ENCODE assay signal across 8 cellular contexts in genomic region chr15:78859971-78860733, GRCh38. TPM values are rescaled to one million over a fixed set of nuclear protein-coding genes. Genes with fewer than 3 reads are reported as not detected.
A peak's percentile ranks its signal among the peaks of the same experiment; 100 is the strongest.
DNase-seq lines count a peak whose midpoint lies in the region; ATAC-seq and TF ChIP-seq lines count a peak whose summit lies in the region.

No MANE protein-coding gene starts in this region.

- no peaks in the 10 kb centered on the region for H3K27me3 ChIP-seq in NT2/D1 (ENCODE audit: insufficient read depth, insufficient read length)
- H3K27me3 ChIP-seq in mucosa of rectum (ENCODE audit: control insufficient read depth in 2 of 2, insufficient read depth in 2 of 2, low read length in 2 of 2): no peaks in the 10 kb centered on the region

- TF ChIP-seq CTCF in epithelial cell of proximal tubule (conservative IDR thresholded peaks at IDR 0.05; ENCODE audit: low read depth, low read length): peak; percentile 60

- H3K36me3 ChIP-seq in NT2/D1 (ENCODE audit: insufficient read depth, insufficient read length, low read length): no peaks in the 10 kb centered on the region
- H3K36me3 ChIP-seq in mucosa of rectum (ENCODE audit: control insufficient read depth in 2 of 2, insufficient read depth in 2 of 2, low read length in 2 of 2): no peaks in the 10 kb centered on the region

- H3K4me3 ChIP-seq in NT2/D1 (ENCODE audit: insufficient read length, low read depth): peak overlapping the region; percentile 54
- peak overlapping the region; percentile 71 for H3K4me3 ChIP-seq in epithelial cell of proximal tubule (ENCODE audit: low read depth, low read length)
- peak overlapping the region; percentile 71 to 78 for H3K4me3 ChIP-seq in mucosa of rectum (ENCODE audit: low read length in 2 of 2)

- peak overlapping the region in 1 of 2 donors; percentile 32 for H3K27ac ChIP-seq in mucosa of rectum (ENCODE audit: low read depth in 2 of 2, low read length in 2 of 2)

- H3K4me1 ChIP-seq in NT2/D1 (ENCODE audit: insufficient read depth, insufficient read length) (no peaks in the 10 kb centered on the region), mucosa of rectum (ENCODE audit: control insufficient read depth in 2 of 2, insufficient read depth in 2 of 2, low read length in 2 of 2) (no peaks in the 10 kb centered on the region)

- peak; percentile 82 for ATAC-seq in GM18909 (IDR thresholded peaks at IDR 0.05; ENCODE audit: poor library complexity, unreplicated experiment)
- peak; percentile 69 for ATAC-seq in HG03565 (IDR thresholded peaks at IDR 0.05; ENCODE audit: unreplicated experiment)

- peak; percentile 72 for DNase-seq in AG08395 (ENCODE audit: low spot score)
- DNase-seq in NT2/D1 (ENCODE audit: low read depth, low spot score): peak; percentile 81
- DNase-seq in activated T-cell treated with anti-CD3 and anti-CD28 coated beads for 24 hours (ENCODE audit: low read depth): peak; percentile 66
- DNase-seq in epithelial cell of proximal tubule (ENCODE audit: low read depth): no peak
- DNase-seq in stimulated activated CD8-positive, alpha-beta memory T cell treated with anti-CD3 and anti-CD28 coated beads, Interleukin-4, amount 100 ng/mL, for 1 hour (ENCODE audit: low read depth in 2 of 2, low spot score in 1 of 2): peak; percentile 24 to 27

- H3K9ac ChIP-seq in NT2/D1 (ENCODE audit: insufficient read length, low read depth) (peak overlapping the region; percentile 85), mucosa of rectum (ENCODE audit: low read depth in 1 of 2, low read length in 2 of 2) (peak overlapping the region; percentile 52 to 68)

- H3K9me3 ChIP-seq in NT2/D1 (ENCODE audit: insufficient read depth, low read length): no peaks in the 10 kb centered on the region
- H3K9me3 ChIP-seq in mucosa of rectum (ENCODE audit: control insufficient read depth in 2 of 2, low read length in 2 of 2): no peaks in the 10 kb centered on the region

RNA-seq across cellular contexts. Expression of gene MORF4L1, which starts 12.5 kb away (rescaled TPM):
- 265 and 384 TPM in 2 replicates for total RNA-seq in epithelial cell of proximal tubule

RNA-seq across cellular contexts. Expression of gene ADAMTS7, which starts 48.9 kb away (rescaled TPM):
- 7.7 and 10.5 TPM in 2 replicates for total RNA-seq in epithelial cell of proximal tubule
